ENCODE assay signal across 12 cellular contexts in genomic region chr4:26140150-26140898, GRCh38.
DNase-seq lines count a peak whose midpoint lies in the region; ATAC-seq and TF ChIP-seq lines count a peak whose summit lies in the region.
"Had no signal": no experiment of that assay in that cellular context is flagged by ENCODE, and none has a peak within 500 bp of the region (broad histone marks: within the 10 kb centered on the region; RNA-seq: fewer than 3 reads in every experiment).

No MANE protein-coding gene starts in this region.

- DNase-seq in AG09309 (ENCODE audit: low read depth) (peak; percentile 47), LoVo (ENCODE audit: low spot score) (peak; percentile 26), cerebellar cortex (ENCODE audit: low spot score) (peak; percentile 27), neural crest cell (ENCODE audit: low read depth, low spot score) (no peak), G401 (ENCODE audit: low spot score) (no peak), NCI-H345 (lab: John Stamatoyannopoulos, UW) (no peak), heart left ventricle (no peak)
- DNase-seq: activated naive CD8-positive, alpha-beta T cell treated with anti-CD3 and anti-CD28 coated beads, Interleukin-2, amount 10 ng/mL, durations not matched to agents 7 days and 5 days; NCI-H1436 treated with DMSO at 0.1 percent for 48 hours had no signal

- peak overlapping the region; percentile 83 for H3K27ac Mint-ChIP-seq in neural crest cell (ENCODE audit: unreplicated experiment)
- H3K27ac Mint-ChIP-seq: activated naive CD8-positive, alpha-beta T cell treated with anti-CD3 and anti-CD28 coated beads, Interleukin-2, amount 10 ng/mL, durations not matched to agents 7 days and 5 days had no signal

- H3K4me3 ChIP-seq in AG09309 (ENCODE audit: control insufficient read depth, low read depth, low read length): no peak overlapping the region
- H3K4me3 ChIP-seq in heart left ventricle: no peak overlapping the region

- no peaks in the 10 kb centered on the region for H3K9me3 ChIP-seq in heart left ventricle

- H3K27ac ChIP-seq in heart left ventricle: peak overlapping the region in 1 of 12 donors; percentile 76

- no peaks in the 10 kb centered on the region for H3K36me3 ChIP-seq in heart left ventricle

- H3K9me3 Mint-ChIP-seq in neural crest cell: no peaks in the 10 kb centered on the region

- peaks cover 15% of the 10 kb centered on the region for H3K4me1 Mint-ChIP-seq in neural crest cell

- H3K27me3 Mint-ChIP-seq in neural crest cell (ENCODE audit: low read depth): no peaks in the 10 kb centered on the region

- peaks cover 0 to 34% (median 0%) of the 10 kb centered on the region in 12 donors for H3K4me1 ChIP-seq in heart left ventricle

- no peak for TF ChIP-seq CTCF in AG09309 (IDR thresholded peaks at IDR 0.05; ENCODE audit: control insufficient read depth, insufficient read depth, low read depth, low read length, missing control alignments)
- TF ChIP-seq CTCF in neural crest cell (conservative IDR thresholded peaks at IDR 0.05): no peak
- TF ChIP-seq CTCF in heart left ventricle (IDR thresholded peaks at IDR 0.05): no peak

- 73 to 82% (median 78%) methylated on average over 8 of the region's 8 CpGs for WGBS in heart left ventricle, 4 donors

- H3K27me3 ChIP-seq in heart left ventricle: no peaks in the 10 kb centered on the region

- TF ChIP-seq POLR2A in heart left ventricle (IDR thresholded peaks at IDR 0.05): no peak

- in situ Hi-C loops in G401 (cut with HindIII; ENCODE audit: low sequenced_read_pairs): no loop called here

- intact Hi-C loops in heart left ventricle (cut with DNase I): no loop called here

- no peaks in the 10 kb centered on the region for H3K36me3 Mint-ChIP-seq in neural crest cell (ENCODE audit: low read depth)

- no peak overlapping the region for H3K4me3 Mint-ChIP-seq in neural crest cell
- H3K4me3 Mint-ChIP-seq: activated naive CD8-positive, alpha-beta T cell treated with anti-CD3 and anti-CD28 coated beads, Interleukin-2, amount 10 ng/mL, durations not matched to agents 7 days and 5 days had no signal

- ATAC-seq in HG03139 (IDR thresholded peaks at IDR 0.05; ENCODE audit: unreplicated experiment) (no peak), heart left ventricle (no peak)
- ATAC-seq: activated CD4-positive, CD25-positive, alpha-beta regulatory T cell treated with anti-CD3 and anti-CD28 coated beads, Interleukin-2, amount 50 U/mL, for 24 hours; esophagus mucosa had no signal

Comparison
In these comparisons a context has a peak if more than half of its experiments do, and no peak if none do; other contexts are left out.
1. DNase-seq: peak in AG09309 (single experiment), LoVo (single experiment) and cerebellar cortex (single experiment); none in neural crest cell (single experiment), G401 (single experiment), NCI-H345 (single experiment) and heart left ventricle (0 of 5).